16 cellular contexts compared by ENCODE assay signal in the genomic region with DNA sequence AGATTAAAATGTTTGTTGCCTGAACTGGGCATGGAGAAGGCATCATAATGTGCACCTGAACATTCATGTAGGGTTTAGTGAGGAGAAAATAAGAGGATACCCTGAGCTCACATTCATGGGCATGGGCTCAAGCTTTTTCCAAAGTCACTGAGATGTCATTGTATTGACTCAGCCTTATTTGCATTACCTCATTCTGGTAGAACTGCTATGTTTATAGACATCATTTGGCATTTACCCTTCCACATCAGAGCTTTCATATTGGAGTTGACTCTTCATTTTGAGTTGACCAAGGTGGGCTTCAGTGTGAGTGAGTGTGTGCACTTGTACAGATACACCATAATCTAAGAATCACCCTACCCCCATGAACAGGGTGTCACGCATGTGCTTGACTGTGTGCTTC.
DNase-seq lines count a peak whose midpoint lies in the region; ATAC-seq, FAIRE-seq and TF ChIP-seq lines count a peak whose summit lies in the region.
"Had no signal": no experiment of that assay in that cellular context is flagged by ENCODE, and none has a peak within 500 bp of the region (broad histone marks: within the 10 kb centered on the region; RNA-seq: fewer than 3 reads in every experiment).

No MANE protein-coding gene starts in this region.

- peak overlapping the region in 4 of 5 experiments; percentile 10 to 92 (median 90) for H3K27ac Mint-ChIP-seq in brain
- no peak overlapping the region for H3K27ac Mint-ChIP-seq in activated T-helper 1 cell treated with anti-CD3 and anti-CD28 coated beads, Interleukin-12 subunit alpha, Interleukin-12 subunit beta, Interleukin-2, Interleukin-4 antibody, amounts not matched to agents 30 ng/mL and 10 ng/mL and 1 ng/mL, durations not matched to agents 14 hours and 24 hours and 36 hours
- H3K27ac Mint-ChIP-seq: stimulated activated memory B cell treated with anti-CD40 and anti-IgM and Interleukin-4, amounts not matched to agents 10 μg/mL and 1 μg/mL and 100 μg/mL, for 72 hours had no signal

- TF ChIP-seq EP300 in neural cell (conservative IDR thresholded peaks at IDR 0.05; ENCODE audit: poor library complexity, severe bottlenecking), result no peak

- H3K36me3 Mint-ChIP-seq in brain, result no peaks in the 10 kb centered on the region
- H3K36me3 Mint-ChIP-seq in activated T-helper 1 cell treated with anti-CD3 and anti-CD28 coated beads, Interleukin-12 subunit alpha, Interleukin-12 subunit beta, Interleukin-2, Interleukin-4 antibody, amounts not matched to agents 30 ng/mL and 10 ng/mL and 1 ng/mL, durations not matched to agents 14 hours and 24 hours and 36 hours (ENCODE audit: low read depth), result no peaks in the 10 kb centered on the region
- H3K36me3 Mint-ChIP-seq: stimulated activated memory B cell treated with anti-CD40 and anti-IgM and Interleukin-4, amounts not matched to agents 10 μg/mL and 1 μg/mL and 100 μg/mL, for 72 hours had no signal

- intact Hi-C loops in lower lobe of right lung (cut with DNase I), result no loop called here
- intact Hi-C loops in activated T-helper 1 cell treated with anti-CD3 and anti-CD28 coated beads, Interleukin-12 subunit alpha, Interleukin-12 subunit beta, Interleukin-2, Interleukin-4 antibody, amounts not matched to agents 30 ng/mL and 10 ng/mL and 1 ng/mL, durations not matched to agents 14 hours and 24 hours and 36 hours (cut with micrococcal nuclease), result no loop called here

- no peak for TF ChIP-seq RAD21 in neural cell (conservative IDR thresholded peaks at IDR 0.05)

- no peak overlapping the region for H2AFZ ChIP-seq in neural cell (ENCODE audit: low read depth, low read length)

- no peaks in the 10 kb centered on the region for H4K20me1 ChIP-seq in neural cell (ENCODE audit: insufficient read depth)

- no peak overlapping the region for H3K4me3 ChIP-seq in neural cell (ENCODE audit: low read length)
- H3K4me3 ChIP-seq in lower lobe of right lung, result no peak overlapping the region
- H3K4me3 ChIP-seq: lung had no signal

- H3K79me2 ChIP-seq in neural cell (replicated peaks; ENCODE audit: insufficient read depth, low read length), result peaks cover 79% of the 10 kb centered on the region

- H3K27ac ChIP-seq in neural cell (ENCODE audit: low read length) (peak overlapping the region; percentile 14), lower lobe of right lung (no peak overlapping the region)

- no peak overlapping the region for H3K4me2 ChIP-seq in neural cell (ENCODE audit: low read length)

- ATAC-seq in lower lobe of right lung (no peak), HG03442 (IDR thresholded peaks at IDR 0.05; ENCODE audit: unreplicated experiment) (no peak), HG02623 (IDR thresholded peaks at IDR 0.05; ENCODE audit: unreplicated experiment) (no peak)
- ATAC-seq: sciatic nerve; stimulated activated memory B cell treated with anti-CD40 and anti-IgM and Interleukin-4, amounts not matched to agents 10 μg/mL and 1 μg/mL and 100 μg/mL, for 72 hours had no signal

- no peak for FAIRE-seq in H54 (lab: Jason Lieb, UNC)

- peaks cover 98% of the 10 kb centered on the region for H3K4me1 Mint-ChIP-seq in brain
- H3K4me1 Mint-ChIP-seq in activated T-helper 1 cell treated with anti-CD3 and anti-CD28 coated beads, Interleukin-12 subunit alpha, Interleukin-12 subunit beta, Interleukin-2, Interleukin-4 antibody, amounts not matched to agents 30 ng/mL and 10 ng/mL and 1 ng/mL, durations not matched to agents 14 hours and 24 hours and 36 hours (ENCODE audit: low read depth), result no peaks in the 10 kb centered on the region
- H3K4me1 Mint-ChIP-seq: stimulated activated memory B cell treated with anti-CD40 and anti-IgM and Interleukin-4, amounts not matched to agents 10 μg/mL and 1 μg/mL and 100 μg/mL, for 72 hours had no signal

- no peaks in the 10 kb centered on the region for H3K9me2 ChIP-seq in neural cell (ENCODE audit: insufficient read depth, low read length)

- H3K9ac ChIP-seq in neural cell (ENCODE audit: low read length), result no peak overlapping the region

- no peak overlapping the region for H3K4me3 Mint-ChIP-seq in brain
- H3K4me3 Mint-ChIP-seq in activated T-helper 1 cell treated with anti-CD3 and anti-CD28 coated beads, Interleukin-12 subunit alpha, Interleukin-12 subunit beta, Interleukin-2, Interleukin-4 antibody, amounts not matched to agents 30 ng/mL and 10 ng/mL and 1 ng/mL, durations not matched to agents 14 hours and 24 hours and 36 hours, result no peak overlapping the region
- H3K4me3 Mint-ChIP-seq: stimulated activated memory B cell treated with anti-CD40 and anti-IgM and Interleukin-4, amounts not matched to agents 10 μg/mL and 1 μg/mL and 100 μg/mL, for 72 hours had no signal

- no peaks in the 10 kb centered on the region for H3K27me3 Mint-ChIP-seq in brain
- H3K27me3 Mint-ChIP-seq in activated T-helper 1 cell treated with anti-CD3 and anti-CD28 coated beads, Interleukin-12 subunit alpha, Interleukin-12 subunit beta, Interleukin-2, Interleukin-4 antibody, amounts not matched to agents 30 ng/mL and 10 ng/mL and 1 ng/mL, durations not matched to agents 14 hours and 24 hours and 36 hours (ENCODE audit: insufficient read depth), result no peaks in the 10 kb centered on the region

- peaks cover 13% of the 10 kb centered on the region for H3F3A ChIP-seq in neural cell (ENCODE audit: insufficient read depth, low read length, poor library complexity, severe bottlenecking)

- H3K9me3 ChIP-seq in neural cell (ENCODE audit: low read length), result no peaks in the 10 kb centered on the region
- H3K9me3 ChIP-seq in lower lobe of right lung, result no peaks in the 10 kb centered on the region

- peak; percentile 45 for DNase-seq in AG08396 (ENCODE audit: low spot score)
- peak; percentile 9 for DNase-seq in H54 (ENCODE audit: insufficient read length, low spot score)
- no peak for DNase-seq in lower lobe of right lung
- DNase-seq in activated T-helper 1 cell treated with anti-CD3 and anti-CD28 coated beads, Interleukin-12 subunit alpha, Interleukin-12 subunit beta, Interleukin-2, Interleukin-4 antibody, amounts not matched to agents 30 ng/mL and 10 ng/mL and 1 ng/mL, durations not matched to agents 14 hours and 24 hours and 36 hours (ENCODE audit: low spot score), result no peak
- DNase-seq: activated CD4-positive, alpha-beta T cell treated with anti-CD3 and anti-CD28 coated beads, Interleukin-2, amount 50 U/mL, for 1 hour; activated T-cell treated with anti-CD3 and anti-CD28 coated beads, Interleukin-2, amount 50 U/mL, for 48 hours; Kasumi-1; NCI-H187 treated with DMSO at 0.1 percent for 48 hours; T1000 had no signal

- TF ChIP-seq CTCF in brain (conservative IDR thresholded peaks at IDR 0.05), result no peak
- no peak for TF ChIP-seq CTCF in neural cell (IDR thresholded peaks at IDR 0.05; ENCODE audit: poor library complexity, severe bottlenecking)
- no peak for TF ChIP-seq CTCF in lower lobe of right lung (IDR thresholded peaks at IDR 0.05)

- no peaks in the 10 kb centered on the region for H3K27me3 ChIP-seq in neural cell (ENCODE audit: insufficient read depth, low read depth, low read length)
- H3K27me3 ChIP-seq in lower lobe of right lung (ENCODE audit: low read depth), result no peaks in the 10 kb centered on the region

- no peaks in the 10 kb centered on the region for H3K9me3 Mint-ChIP-seq in brain
- no peaks in the 10 kb centered on the region for H3K9me3 Mint-ChIP-seq in activated T-helper 1 cell treated with anti-CD3 and anti-CD28 coated beads, Interleukin-12 subunit alpha, Interleukin-12 subunit beta, Interleukin-2, Interleukin-4 antibody, amounts not matched to agents 30 ng/mL and 10 ng/mL and 1 ng/mL, durations not matched to agents 14 hours and 24 hours and 36 hours
- H3K9me3 Mint-ChIP-seq: stimulated activated memory B cell treated with anti-CD40 and anti-IgM and Interleukin-4, amounts not matched to agents 10 μg/mL and 1 μg/mL and 100 μg/mL, for 72 hours had no signal

- no peaks in the 10 kb centered on the region for H3K36me3 ChIP-seq in neural cell (ENCODE audit: insufficient read depth, low read length)
- H3K36me3 ChIP-seq in lower lobe of right lung, result no peaks in the 10 kb centered on the region

- no peak for TF ChIP-seq POLR2A in H54 (IDR thresholded peaks at IDR 0.05; ENCODE audit: low read depth, low read length)

- H3K4me1 ChIP-seq in lower lobe of right lung, result peaks cover 17% of the 10 kb centered on the region

TF ChIP-seq in neural cell, 6 proteins besides CTCF, POLR2A, EP300 and RAD21:
- no peak for TF ChIP-seq POLR2AphosphoS5 (IDR thresholded peaks at IDR 0.05)
- TF ChIP-seq, protein P1, sequence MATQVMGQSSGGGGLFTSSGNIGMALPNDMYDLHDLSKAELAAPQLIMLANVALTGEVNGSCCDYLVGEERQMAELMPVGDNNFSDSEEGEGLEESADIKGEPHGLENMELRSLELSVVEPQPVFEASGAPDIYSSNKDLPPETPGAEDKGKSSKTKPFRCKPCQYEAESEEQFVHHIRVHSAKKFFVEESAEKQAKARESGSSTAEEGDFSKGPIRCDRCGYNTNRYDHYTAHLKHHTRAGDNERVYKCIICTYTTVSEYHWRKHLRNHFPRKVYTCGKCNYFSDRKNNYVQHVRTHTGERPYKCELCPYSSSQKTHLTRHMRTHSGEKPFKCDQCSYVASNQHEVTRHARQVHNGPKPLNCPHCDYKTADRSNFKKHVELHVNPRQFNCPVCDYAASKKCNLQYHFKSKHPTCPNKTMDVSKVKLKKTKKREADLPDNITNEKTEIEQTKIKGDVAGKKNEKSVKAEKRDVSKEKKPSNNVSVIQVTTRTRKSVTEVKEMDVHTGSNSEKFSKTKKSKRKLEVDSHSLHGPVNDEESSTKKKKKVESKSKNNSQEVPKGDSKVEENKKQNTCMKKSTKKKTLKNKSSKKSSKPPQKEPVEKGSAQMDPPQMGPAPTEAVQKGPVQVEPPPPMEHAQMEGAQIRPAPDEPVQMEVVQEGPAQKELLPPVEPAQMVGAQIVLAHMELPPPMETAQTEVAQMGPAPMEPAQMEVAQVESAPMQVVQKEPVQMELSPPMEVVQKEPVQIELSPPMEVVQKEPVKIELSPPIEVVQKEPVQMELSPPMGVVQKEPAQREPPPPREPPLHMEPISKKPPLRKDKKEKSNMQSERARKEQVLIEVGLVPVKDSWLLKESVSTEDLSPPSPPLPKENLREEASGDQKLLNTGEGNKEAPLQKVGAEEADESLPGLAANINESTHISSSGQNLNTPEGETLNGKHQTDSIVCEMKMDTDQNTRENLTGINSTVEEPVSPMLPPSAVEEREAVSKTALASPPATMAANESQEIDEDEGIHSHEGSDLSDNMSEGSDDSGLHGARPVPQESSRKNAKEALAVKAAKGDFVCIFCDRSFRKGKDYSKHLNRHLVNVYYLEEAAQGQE (IDR thresholded peaks at IDR 0.05; ENCODE audit: borderline replicate concordance), result no peak
- no peak for TF ChIP-seq SMC3 (conservative IDR thresholded peaks at IDR 0.05; ENCODE audit: poor library complexity)
- TF ChIP-seq MXI1 (conservative IDR thresholded peaks at IDR 0.05; ENCODE audit: poor library complexity, severe bottlenecking), result no peak
- TF ChIP-seq TAF1 (IDR thresholded peaks at IDR 0.05; ENCODE audit: low read depth), result no peak
- no peak for TF ChIP-seq EZH2 (IDR thresholded peaks at IDR 0.05; ENCODE audit: borderline replicate concordance, insufficient read depth, low read length, poor library complexity, severe bottlenecking)

Comparison
In these comparisons a context has a peak if more than half of its experiments do, and no peak if none do; other contexts are left out.
1. DNase-seq: peak in AG08396 (single experiment) and H54 (single experiment); none in lower lobe of right lung (single experiment) and activated T-helper 1 cell treated with anti-CD3 and anti-CD28 coated beads, Interleukin-12 subunit alpha, Interleukin-12 subunit beta, Interleukin-2, Interleukin-4 antibody, amounts not matched to agents 30 ng/mL and 10 ng/mL and 1 ng/mL, durations not matched to agents 14 hours and 24 hours and 36 hours (single experiment).